ENCODE assay signal across 8 cellular contexts in the genomic region with DNA sequence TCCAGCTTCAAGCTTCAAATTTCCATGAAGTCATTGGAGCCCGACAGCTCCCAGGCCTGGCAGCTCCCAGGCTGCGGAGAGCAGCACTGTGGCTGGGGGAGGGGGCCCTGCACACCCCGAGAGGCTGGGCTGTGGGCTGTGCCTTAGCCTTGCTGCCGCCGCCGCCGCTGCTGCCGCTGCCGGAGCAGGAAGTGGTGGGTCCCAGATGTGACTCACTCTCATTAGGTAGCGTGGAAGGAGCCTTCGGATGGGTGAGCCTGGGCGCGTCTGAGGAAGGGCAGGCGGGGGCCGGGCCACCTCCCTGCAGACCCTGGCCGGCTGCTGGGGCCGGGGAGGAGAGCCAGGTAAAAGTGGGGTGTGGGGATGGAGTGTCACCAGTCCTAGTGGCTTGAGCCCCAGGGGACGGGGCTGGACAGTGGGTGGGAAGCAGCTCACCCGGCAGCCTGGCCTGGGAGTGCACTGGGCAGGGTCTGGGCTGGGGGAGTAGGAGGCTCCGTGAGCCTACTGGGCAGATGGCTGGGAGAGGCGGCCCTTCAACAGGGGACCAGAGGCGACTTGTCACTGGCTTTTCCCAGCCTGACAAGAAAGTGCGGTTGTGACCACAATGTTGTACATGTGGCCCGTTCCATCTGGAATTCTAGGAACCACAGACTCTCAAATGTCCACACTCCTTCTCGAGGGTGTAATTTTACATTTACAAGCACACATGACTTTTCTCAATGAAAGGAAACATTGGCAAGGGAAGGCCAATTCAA. TPM values are rescaled to one million over a fixed set of nuclear protein-coding genes. Genes with fewer than 3 reads are reported as not detected.
A peak's percentile ranks its signal among the peaks of the same experiment; 100 is the strongest.
DNase-seq lines count a peak whose midpoint lies in the region; ATAC-seq, FAIRE-seq and TF ChIP-seq lines count a peak whose summit lies in the region.

A gene (plus strand): TSS at position 215 of the 755 bp plus-strand sequence. CDS start 21,629 bp downstream, outside the sequence.

- peak within 1 kb of the TSS; percentile 60 for H3K9ac ChIP-seq in DND-41 (ENCODE audit: low read depth, low read length)

- TF ChIP-seq POLR2A in lower leg skin (IDR thresholded peaks at IDR 0.05) = no peak

- peak within 1 kb of the TSS; percentile 94 for H3K4me2 ChIP-seq in DND-41 (ENCODE audit: insufficient read depth, low read length)

- 5 to 13% methylated on average over 24 to 25 of the region's 25 CpGs for WGBS in lower leg skin, 2 donors

- intact Hi-C loops in lower leg skin (cut with DNase I; ENCODE audit: low total_unique reads) = no loop called here

- DNase-seq in DND-41 = peak; percentile 93
- peak; percentile 74 for DNase-seq in KG1 (lab: John Stamatoyannopoulos, UW)
- peak; percentile 69 for DNase-seq in bronchial epithelial cell (ENCODE audit: low read depth)
- DNase-seq in lower leg skin (ENCODE audit: low spot score in 2 of 2) = peak in 1 of 2 donors; percentile 93
- peak; percentile 68 for DNase-seq in stimulated activated CD8-positive, alpha-beta memory T cell treated with anti-CD3 and anti-CD28 coated beads, Interleukin-15, amount 100 ng/mL, for 1 hour (ENCODE audit: low read depth)
- DNase-seq in putamen (ENCODE audit: low spot score) = no peak

- no peaks in the 10 kb centered on the region for H4K20me1 ChIP-seq in DND-41 (ENCODE audit: insufficient read depth, low read length)

- H3K36me3 ChIP-seq in DND-41 (ENCODE audit: insufficient read depth, low read length) (no peaks in the 10 kb centered on the region), bronchial epithelial cell (ENCODE audit: control insufficient read depth, insufficient read depth, low read length) (peaks cover 1% of the 10 kb centered on the region)

- peak within 1 kb of the TSS; percentile 68 for H2AFZ ChIP-seq in DND-41 (ENCODE audit: low read depth, low read length)

- H3K4me3 ChIP-seq in DND-41 (ENCODE audit: low read depth in 1 of 2, low read length in 2 of 2) = peak within 1 kb of the TSS; percentile 11 to 67; a peak in 3 of 4 replicates
- peak within 1 kb of the TSS; percentile 68 for H3K4me3 ChIP-seq in WI38 (ENCODE audit: low read depth, low read length)
- peak within 1 kb of the TSS; percentile 23 for H3K4me3 ChIP-seq in bronchial epithelial cell (ENCODE audit: low read depth, low read length)
- H3K4me3 ChIP-seq in lower leg skin (ENCODE audit: low read depth, poor library complexity, severe bottlenecking) = no peak within 1 kb of the TSS

- H3K9me3 ChIP-seq in DND-41 (ENCODE audit: insufficient read depth, low read length, severe bottlenecking) = no peaks in the 10 kb centered on the region

- H3K79me2 ChIP-seq in DND-41 (ENCODE audit: insufficient read depth, low read length) = no peaks in the 10 kb centered on the region

- H3K27me3 ChIP-seq in DND-41 (ENCODE audit: insufficient read depth, low read length, poor library complexity) (no peaks in the 10 kb centered on the region), bronchial epithelial cell (ENCODE audit: control insufficient read depth, insufficient read depth, low read length) (no peaks in the 10 kb centered on the region)

- no peak for FAIRE-seq in bronchial epithelial cell (lab: Jason Lieb, UNC)

- H3K27ac ChIP-seq in DND-41 (ENCODE audit: low read length) = peak within 1 kb of the TSS; percentile 81

- ATAC-seq in DND-41 (ENCODE audit: insufficient read depth, low read depth) (peak; percentile 99), GM21576 (IDR thresholded peaks at IDR 0.05; ENCODE audit: unreplicated experiment) (peak; percentile 83)

- no peak for TF ChIP-seq CTCF in DND-41 (IDR thresholded peaks at IDR 0.05; ENCODE audit: borderline replicate concordance, extremely low read depth, low read length, poor library complexity, severe bottlenecking)
- no peak for TF ChIP-seq CTCF in WI38 (IDR thresholded peaks at IDR 0.05; ENCODE audit: low read depth, low read length)
- TF ChIP-seq CTCF in bronchial epithelial cell (IDR thresholded peaks at IDR 0.05; ENCODE audit: insufficient read depth, low read length, severe bottlenecking) = no peak
- no peak for TF ChIP-seq CTCF in lower leg skin (IDR thresholded peaks at IDR 0.05)

- peaks cover 32% of the 10 kb centered on the region for H3K4me1 ChIP-seq in DND-41 (ENCODE audit: insufficient read depth, low read length)

RNA-seq across cellular contexts. Expression of the gene that starts here (rescaled TPM):
- 29.2 and 61.7 TPM in 2 replicates for total RNA-seq in bronchial epithelial cell
- 10 to 100 TPM; 14.0 to 28.2 (median 21.0) TPM for total RNA-seq in lower leg skin
